25 cellular contexts compared by ENCODE assay signal in the genomic region with DNA sequence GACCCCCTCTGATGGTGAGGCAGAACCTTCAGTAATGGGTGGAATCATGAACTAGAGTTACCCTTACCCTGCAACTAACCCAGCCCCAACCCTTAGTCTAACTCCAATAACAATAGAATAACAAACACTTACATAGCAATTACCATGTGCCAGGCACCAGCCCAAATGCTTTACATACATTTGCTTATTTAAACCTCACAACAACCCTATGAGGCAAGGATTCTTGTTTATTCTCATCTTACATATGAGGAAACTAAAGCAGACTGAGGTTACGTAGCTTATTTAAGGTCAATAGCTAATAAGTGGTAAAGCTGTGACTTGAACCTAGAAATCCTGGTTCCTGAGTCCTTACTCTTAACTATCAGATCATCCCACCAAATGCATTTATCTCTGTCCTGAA.
A peak's percentile ranks its signal among the peaks of the same experiment; 100 is the strongest.
DNase-seq lines count a peak whose midpoint lies in the region; ATAC-seq lines count a peak whose summit lies in the region.
"Had no signal": no experiment of that assay in that cellular context is flagged by ENCODE, and none has a peak within 500 bp of the region (broad histone marks: within the 10 kb centered on the region; RNA-seq: fewer than 3 reads in every experiment).

No MANE protein-coding gene starts in this region.

- no peaks in the 10 kb centered on the region for H3K9me3 ChIP-seq in adipocyte (ENCODE audit: control insufficient read depth, low read length)
- H3K9me3 ChIP-seq: BE2C, BLaER1 had no signal

- peaks cover 13% of the 10 kb centered on the region for H3K4me1 ChIP-seq in adipocyte (ENCODE audit: control insufficient read depth, insufficient read depth, low read length)
- H3K4me1 ChIP-seq: BE2C had no signal

- no peak overlapping the region for H3K9ac ChIP-seq in adipocyte (ENCODE audit: low read length)
- H3K9ac ChIP-seq: BLaER1 had no signal

- ATAC-seq in HG03442 (IDR thresholded peaks at IDR 0.05; ENCODE audit: unreplicated experiment) (no peak), HG02623 (IDR thresholded peaks at IDR 0.05; ENCODE audit: unreplicated experiment) (no peak)
- ATAC-seq: GM12878 had no signal

- H3K4me3 ChIP-seq in adipocyte (ENCODE audit: low read length), result no peak overlapping the region
- H3K4me3 ChIP-seq: BLaER1, GM12878 had no signal

- H3K27me3 ChIP-seq in adipocyte (replicated peaks; ENCODE audit: control insufficient read depth, insufficient read depth, low read length), result peaks cover 8% of the 10 kb centered on the region
- H3K27me3 ChIP-seq: BE2C, BLaER1 had no signal

- no peaks in the 10 kb centered on the region for H3K36me3 ChIP-seq in adipocyte (ENCODE audit: control insufficient read depth, insufficient read depth, low read length, severe bottlenecking)
- H3K36me3 ChIP-seq: BE2C, BLaER1 had no signal

- peak; percentile 82 to 89 for DNase-seq in NCI-H526 (lab: John Stamatoyannopoulos, UW)
- peak; percentile 43 for DNase-seq in adipocyte (ENCODE audit: low read depth)
- peak; percentile 14 for DNase-seq in dedifferentiated amniotic fluid mesenchymal stem cell (ENCODE audit: extremely low spot score)
- peak; percentile 8 for DNase-seq in ureter (ENCODE audit: low spot score)
- DNase-seq in activated gamma-delta T cell treated with Interleukin-2 at 50 U/mL for 16 hours, result no peak
- DNase-seq in inferior parietal cortex (ENCODE audit: extremely low spot score), result no peak
- DNase-seq: 8988T; ACHN; BE2C; C1 segment of cervical spinal cord; CD4-positive, alpha-beta memory T cell; CD4-positive, CD25-positive, alpha-beta regulatory T cell; CD8-positive, alpha-beta memory T cell; COR-L47; DMS 273 treated with DMSO at 0.1 percent for 48 hours; DMS153; DMS53; DMS79; DND-41; EL; GDM1 had no signal

Comparison
In these comparisons a context has a peak if more than half of its experiments do, and no peak if none do; other contexts are left out.
1. DNase-seq: peak in NCI-H526 (2 of 2), adipocyte (single experiment), dedifferentiated amniotic fluid mesenchymal stem cell (single experiment) and ureter (single experiment); none in activated gamma-delta T cell treated with Interleukin-2 at 50 U/mL for 16 hours (single experiment) and inferior parietal cortex (single experiment).